ENCODE assay signal across 1 cellular context in genomic region chr14:71597955-71598659, GRCh38.
TF ChIP-seq lines count a peak whose summit lies in the region.

No MANE protein-coding gene starts in this region.

TF ChIP-seq in GM12878, 131 proteins besides CTCF, POLR2A, EP300 and RAD21 (continued from another document):
- TF ChIP-seq ZNF687 (IDR thresholded peaks at IDR 0.05), result 0 out of 2 replicates have a peak, but pooled peaks have one; percentile 16
- TF ChIP-seq, protein P1, sequence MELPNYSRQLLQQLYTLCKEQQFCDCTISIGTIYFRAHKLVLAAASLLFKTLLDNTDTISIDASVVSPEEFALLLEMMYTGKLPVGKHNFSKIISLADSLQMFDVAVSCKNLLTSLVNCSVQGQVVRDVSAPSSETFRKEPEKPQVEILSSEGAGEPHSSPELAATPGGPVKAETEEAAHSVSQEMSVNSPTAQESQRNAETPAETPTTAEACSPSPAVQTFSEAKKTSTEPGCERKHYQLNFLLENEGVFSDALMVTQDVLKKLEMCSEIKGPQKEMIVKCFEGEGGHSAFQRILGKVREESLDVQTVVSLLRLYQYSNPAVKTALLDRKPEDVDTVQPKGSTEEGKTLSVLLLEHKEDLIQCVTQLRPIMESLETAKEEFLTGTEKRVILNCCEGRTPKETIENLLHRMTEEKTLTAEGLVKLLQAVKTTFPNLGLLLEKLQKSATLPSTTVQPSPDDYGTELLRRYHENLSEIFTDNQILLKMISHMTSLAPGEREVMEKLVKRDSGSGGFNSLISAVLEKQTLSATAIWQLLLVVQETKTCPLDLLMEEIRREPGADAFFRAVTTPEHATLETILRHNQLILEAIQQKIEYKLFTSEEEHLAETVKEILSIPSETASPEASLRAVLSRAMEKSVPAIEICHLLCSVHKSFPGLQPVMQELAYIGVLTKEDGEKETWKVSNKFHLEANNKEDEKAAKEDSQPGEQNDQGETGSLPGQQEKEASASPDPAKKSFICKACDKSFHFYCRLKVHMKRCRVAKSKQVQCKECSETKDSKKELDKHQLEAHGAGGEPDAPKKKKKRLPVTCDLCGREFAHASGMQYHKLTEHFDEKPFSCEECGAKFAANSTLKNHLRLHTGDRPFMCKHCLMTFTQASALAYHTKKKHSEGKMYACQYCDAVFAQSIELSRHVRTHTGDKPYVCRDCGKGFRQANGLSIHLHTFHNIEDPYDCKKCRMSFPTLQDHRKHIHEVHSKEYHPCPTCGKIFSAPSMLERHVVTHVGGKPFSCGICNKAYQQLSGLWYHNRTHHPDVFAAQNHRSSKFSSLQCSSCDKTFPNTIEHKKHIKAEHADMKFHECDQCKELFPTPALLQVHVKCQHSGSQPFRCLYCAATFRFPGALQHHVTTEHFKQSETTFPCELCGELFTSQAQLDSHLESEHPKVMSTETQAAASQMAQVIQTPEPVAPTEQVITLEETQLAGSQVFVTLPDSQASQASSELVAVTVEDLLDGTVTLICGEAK (IDR thresholded peaks at IDR 0.05; ENCODE audit: borderline replicate concordance), result peak; percentile 38; the same call in 1 of the 2 replicates
- TF ChIP-seq BMI1 (IDR thresholded peaks at IDR 0.05; ENCODE audit: borderline replicate concordance), result no peak
